Comparison of ENCODE assay signal across 21 cellular contexts in genomic region chr10:98326621-98327027, GRCh38. TPM values are rescaled to one million over a fixed set of nuclear protein-coding genes. Genes with fewer than 3 reads are reported as not detected.
DNase-seq lines count a peak whose midpoint lies in the region; ATAC-seq and TF ChIP-seq lines count a peak whose summit lies in the region.
"Had no signal": no experiment of that assay in that cellular context is flagged by ENCODE, and none has a peak within 500 bp of the region (broad histone marks: within the 10 kb centered on the region; RNA-seq: fewer than 3 reads in every experiment).

No MANE protein-coding gene starts in this region.

- ATAC-seq in stimulated activated naive B cell treated with anti-CD40 and anti-IgM and Interleukin-4, amounts not matched to agents 10 μg/mL and 1 μg/mL and 100 μg/mL, for 72 hours (replicated peaks), result no peak
- no peak for ATAC-seq in HG03280 (IDR thresholded peaks at IDR 0.05; ENCODE audit: unreplicated experiment)
- ATAC-seq: CD8-positive, alpha-beta T cell; K562 had no signal

- TF ChIP-seq POLR2A in erythroblast (IDR thresholded peaks at IDR 0.05; ENCODE audit: low read length), result no peak

- DNase-seq in NCI-H526 (lab: John Stamatoyannopoulos, UW), result peak; percentile 2 to 22
- no peak for DNase-seq in NCI-H526 treated with DMSO at 0.1 percent for 48 hours (lab: John Stamatoyannopoulos, UW)
- DNase-seq in NCI-H2227 treated with DMSO at 0.1 percent for 48 hours (lab: John Stamatoyannopoulos, UW), result peak; percentile 6
- DNase-seq in left ventricle myocardium inferior, result peak; percentile 33
- DNase-seq in stimulated activated naive B cell treated with anti-CD40 and anti-IgM and Interleukin-4, amounts not matched to agents 10 μg/mL and 1 μg/mL and 100 μg/mL, for 72 hours, result no peak
- DNase-seq in activated CD4-positive, alpha-beta T cell treated with anti-CD3 and anti-CD28 coated beads for 4 hours, result no peak
- no peak for DNase-seq in erythroblast (lab: John Stamatoyannopoulos, UW)
- DNase-seq: activated CD4-positive, alpha-beta T cell treated with anti-CD3 and anti-CD28 coated beads, Interleukin-2, amount 50 U/mL, for 4 hours; activated naive CD4-positive, alpha-beta T cell treated with anti-CD3 and anti-CD28 coated beads, Interleukin-2, amount 50 U/mL, for 16 hours; activated T-cell treated with anti-CD3 and anti-CD28 coated beads, Interleukin-2, amount 50 U/mL, for 1 hour; CD8-positive, alpha-beta T cell; GDM1; GM23248; NCI-H1105; NCI-H774; Peyer's patch had no signal

- peaks cover 10% of the 10 kb centered on the region for H3K27me3 ChIP-seq in left ventricle myocardium inferior (ENCODE audit: low read depth)
- H3K27me3 ChIP-seq: Peyer's patch had no signal

- no peak for TF ChIP-seq CTCF in left ventricle myocardium inferior (IDR thresholded peaks at IDR 0.05; ENCODE audit: borderline replicate concordance)

- H3K4me1 ChIP-seq in left ventricle myocardium inferior, result peaks cover 34% of the 10 kb centered on the region
- H3K4me1 ChIP-seq: Peyer's patch, prostate gland had no signal

- peak overlapping the region; percentile 67 for H3K27ac Mint-ChIP-seq in stimulated activated naive B cell treated with anti-CD40 and anti-IgM and Interleukin-4, amounts not matched to agents 10 μg/mL and 1 μg/mL and 100 μg/mL, for 72 hours
- H3K27ac Mint-ChIP-seq: CD8-positive, alpha-beta T cell; stimulated activated naive CD8-positive, alpha-beta T cell treated with anti-CD3 and anti-CD28 coated beads, Interleukin-15, Interleukin-2, amounts not matched to agents 100 ng/mL and 50 ng/mL, for 24 hours had no signal

- intact Hi-C loops in left ventricle myocardium inferior (cut with micrococcal nuclease), result no loop called here

- H3K27me3 Mint-ChIP-seq in stimulated activated naive B cell treated with anti-CD40 and anti-IgM and Interleukin-4, amounts not matched to agents 10 μg/mL and 1 μg/mL and 100 μg/mL, for 72 hours, result peaks cover 10 to 11% of the 10 kb centered on the region in 2 donors
- H3K27me3 Mint-ChIP-seq: stimulated activated naive CD8-positive, alpha-beta T cell treated with anti-CD3 and anti-CD28 coated beads, Interleukin-15, Interleukin-2, amounts not matched to agents 100 ng/mL and 50 ng/mL, for 24 hours had no signal

- no peak overlapping the region for H3K4me3 ChIP-seq in left ventricle myocardium inferior
- H3K4me3 ChIP-seq: dorsolateral prefrontal cortex, GM23248, K562, Peyer's patch, prostate gland had no signal

- H3K4me3 Mint-ChIP-seq in stimulated activated naive B cell treated with anti-CD40 and anti-IgM and Interleukin-4, amounts not matched to agents 10 μg/mL and 1 μg/mL and 100 μg/mL, for 72 hours, result no peak overlapping the region
- H3K4me3 Mint-ChIP-seq: CD8-positive, alpha-beta T cell; stimulated activated naive CD8-positive, alpha-beta T cell treated with anti-CD3 and anti-CD28 coated beads, Interleukin-15, Interleukin-2, amounts not matched to agents 100 ng/mL and 50 ng/mL, for 24 hours had no signal

- H3K9me3 ChIP-seq in left ventricle myocardium inferior (replicated peaks), result peaks cover 6% of the 10 kb centered on the region
- H3K9me3 ChIP-seq: prostate gland had no signal

- H3K27ac ChIP-seq in left ventricle myocardium inferior (replicated peaks), result peak overlapping the region; percentile 67
- H3K27ac ChIP-seq: GM23248, Peyer's patch, prostate gland had no signal

- peaks cover 6 to 12% of the 10 kb centered on the region in 2 donors for H3K4me1 Mint-ChIP-seq in stimulated activated naive B cell treated with anti-CD40 and anti-IgM and Interleukin-4, amounts not matched to agents 10 μg/mL and 1 μg/mL and 100 μg/mL, for 72 hours

- H3K36me3 Mint-ChIP-seq in stimulated activated naive B cell treated with anti-CD40 and anti-IgM and Interleukin-4, amounts not matched to agents 10 μg/mL and 1 μg/mL and 100 μg/mL, for 72 hours, result peaks cover 0 to 6% of the 10 kb centered on the region in 2 donors
- H3K36me3 Mint-ChIP-seq: CD8-positive, alpha-beta T cell had no signal

- H3K9me3 Mint-ChIP-seq in stimulated activated naive B cell treated with anti-CD40 and anti-IgM and Interleukin-4, amounts not matched to agents 10 μg/mL and 1 μg/mL and 100 μg/mL, for 72 hours, result peaks cover 1 to 3% of the 10 kb centered on the region in 2 donors
- H3K9me3 Mint-ChIP-seq: stimulated activated naive CD8-positive, alpha-beta T cell treated with anti-CD3 and anti-CD28 coated beads, Interleukin-15, Interleukin-2, amounts not matched to agents 100 ng/mL and 50 ng/mL, for 24 hours had no signal

- H3K36me3 ChIP-seq in left ventricle myocardium inferior, result no peaks in the 10 kb centered on the region
- H3K36me3 ChIP-seq: Peyer's patch, prostate gland had no signal

RNA-seq across cellular contexts. Expression of gene LOXL4, which starts 58.6 kb away (rescaled TPM):
- 1.4 TPM for total RNA-seq in left ventricle myocardium inferior

Comparison
In these comparisons a context has a peak if more than half of its experiments do, and no peak if none do; other contexts are left out.
1. DNase-seq: peak in NCI-H526 (2 of 2), NCI-H2227 treated with DMSO at 0.1 percent for 48 hours (single experiment) and left ventricle myocardium inferior (single experiment); none in NCI-H526 treated with DMSO at 0.1 percent for 48 hours (single experiment), stimulated activated naive B cell treated with anti-CD40 and anti-IgM and Interleukin-4, amounts not matched to agents 10 μg/mL and 1 μg/mL and 100 μg/mL, for 72 hours (single experiment), activated CD4-positive, alpha-beta T cell treated with anti-CD3 and anti-CD28 coated beads for 4 hours (0 of 2) and erythroblast (0 of 2).